ENCODE assay signal across 8 cellular contexts in genomic region chr7:155815332-155816191, GRCh38. TPM values are rescaled to one million over a fixed set of nuclear protein-coding genes. Genes with fewer than 3 reads are reported as not detected.
DNase-seq lines count a peak whose midpoint lies in the region; ATAC-seq, FAIRE-seq and TF ChIP-seq lines count a peak whose summit lies in the region.

No MANE protein-coding gene starts in this region.

- peak; percentile 75 for TF ChIP-seq CTCF in AG04450 (IDR thresholded peaks at IDR 0.05; ENCODE audit: low read depth, low read length)
- peak; percentile 91 for TF ChIP-seq CTCF in foreskin keratinocyte (conservative IDR thresholded peaks at IDR 0.05)
- TF ChIP-seq CTCF in spleen (IDR thresholded peaks at IDR 0.05 in 8 of 11, conservative IDR thresholded peaks at IDR 0.05 in 3 of 11), result peak in 10 of 11 experiments; percentile 30 to 66 (median 53)

- DNase-seq in AG04450 (ENCODE audit: low read depth, low spot score) (no peak), GM12891 (ENCODE audit: insufficient read length, low spot score) (peak; percentile 91), NOMO-1 treated with dmso at 0.1 percent for 144 hours (lab: John Stamatoyannopoulos, UW; ENCODE audit: unreplicated experiment) (peak; percentile 9), foreskin keratinocyte (peak in 1 of 2 donors; percentile 39), spleen (peak; percentile 86), NCI-H2107 (lab: John Stamatoyannopoulos, UW) (no peak)
- peak; percentile 79 for DNase-seq in activated T-cell treated with anti-CD3 and anti-CD28 coated beads, Interleukin-2, amount 50 U/mL, for 24 hours

- H3K27me3 Mint-ChIP-seq in activated T-cell treated with anti-CD3 and anti-CD28 coated beads, Interleukin-2, amount 50 U/mL, for 24 hours, result peaks cover 68% of the 10 kb centered on the region

- H3K27ac ChIP-seq in AG04450 (ENCODE audit: low read depth, low read length), result no peak overlapping the region
- H3K27ac ChIP-seq in foreskin keratinocyte, result no peak overlapping the region
- no peak overlapping the region for H3K27ac ChIP-seq in spleen

- CTCF ChIA-PET in AG04450 (lab: Charles Lee), result interaction anchor here (0.6 to 2.0 kb wide), 4 partner anchors 316 to 1001 kb away, joined by 3 to 6 read pairs (median 4); no protein-coding TSS in a partner anchor

- H3K4me1 ChIP-seq in foreskin keratinocyte (no peaks in the 10 kb centered on the region), spleen (peaks cover 0 to 28% (median 16%) of the 10 kb centered on the region in 6 donors)

- H3K27me3 ChIP-seq in AG04450 (ENCODE audit: control insufficient read depth, insufficient read depth, low read length), result peaks cover 44% of the 10 kb centered on the region
- H3K27me3 ChIP-seq in foreskin keratinocyte, result peaks cover 43% of the 10 kb centered on the region
- peaks cover 0 to 96% (median 52%) of the 10 kb centered on the region in 7 donors for H3K27me3 ChIP-seq in spleen (replicated peaks in 1 of 7)

- H3K9me3 ChIP-seq in AG04450 (ENCODE audit: control insufficient read depth, insufficient read depth, low read length), result peaks cover 26% of the 10 kb centered on the region
- H3K9me3 ChIP-seq in spleen, result peaks cover 0 to 8% (median 0%) of the 10 kb centered on the region in 8 donors

- TF ChIP-seq POLR2A in GM12891 (IDR thresholded peaks at IDR 0.05; ENCODE audit: low read depth, low read length) (no peak), spleen (IDR thresholded peaks at IDR 0.05) (no peak)

- H3K9me3 Mint-ChIP-seq in activated T-cell treated with anti-CD3 and anti-CD28 coated beads, Interleukin-2, amount 50 U/mL, for 24 hours, result no peaks in the 10 kb centered on the region

- H3K4me1 Mint-ChIP-seq in activated T-cell treated with anti-CD3 and anti-CD28 coated beads, Interleukin-2, amount 50 U/mL, for 24 hours (ENCODE audit: low read depth), result peaks cover 17% of the 10 kb centered on the region

- no peak overlapping the region for H3K4me3 Mint-ChIP-seq in activated T-cell treated with anti-CD3 and anti-CD28 coated beads, Interleukin-2, amount 50 U/mL, for 24 hours

- H3K4me3 ChIP-seq in AG04450 (ENCODE audit: low read depth, low read length), result no peak overlapping the region
- H3K4me3 ChIP-seq in spleen, result no peak overlapping the region

- H3K36me3 Mint-ChIP-seq in activated T-cell treated with anti-CD3 and anti-CD28 coated beads, Interleukin-2, amount 50 U/mL, for 24 hours (ENCODE audit: low read depth), result no peaks in the 10 kb centered on the region

- intact Hi-C loops in spleen (cut with DNase I; ENCODE audit: low total_unique reads), result loop anchor here (10.0 kb wide), 1 partner anchor 659 kb away; no protein-coding TSS in a partner anchor

- peak; percentile 85 for FAIRE-seq in GM12891 (lab: Jason Lieb, UNC)

- no peak overlapping the region for H3K27ac Mint-ChIP-seq in activated T-cell treated with anti-CD3 and anti-CD28 coated beads, Interleukin-2, amount 50 U/mL, for 24 hours

- ATAC-seq in HG02759 (IDR thresholded peaks at IDR 0.05; ENCODE audit: unreplicated experiment) (peak; percentile 94), foreskin keratinocyte (peak; percentile 83)

- WGBS in spleen, 5 donors, result 27 to 33% (median 30%) methylated on average over 18 to 20 of the region's 20 CpGs

- POLR2A ChIA-PET in AG04450 (lab: Yijun Ruan, JAX), result no interaction called here

- H3K36me3 ChIP-seq in spleen, result no peaks in the 10 kb centered on the region

TF ChIP-seq in GM12891, 5 proteins besides CTCF, POLR2A, EP300 and RAD21:
- TF ChIP-seq POLR2AphosphoS5 (IDR thresholded peaks at IDR 0.05; ENCODE audit: low read depth, low read length) (no peak), POU2F2 (IDR thresholded peaks at IDR 0.05; ENCODE audit: low read depth, low read length) (0 out of 2 replicates have a peak, but pooled peaks have one; percentile 53)

RNA-seq across cellular contexts. Expression of gene SHH, which starts 3.3 kb away (rescaled TPM):
- 0.01 TPM in 1 of 2 replicates, not detected in the other for polyA plus RNA-seq in AG04450 (2011; rRNA removed)
- polyA minus RNA-seq in AG04450 (2011; rRNA and poly(A)+ RNA removed), result not detected in 2 replicates
- not detected for polyA plus RNA-seq in GM12891 (2012; ENCODE audit: low read depth, missing spikeins)
- total RNA-seq in foreskin keratinocyte, result 0.11 TPM in 1 of 2 replicates, not detected in the other
- 0.01 and 0.06 TPM in 2 replicates for polyA plus RNA-seq in foreskin keratinocyte
- total RNA-seq in spleen, result not detected
- not detected for polyA plus RNA-seq in spleen

Comparison
In these comparisons a context has a peak if more than half of its experiments do, and no peak if none do; other contexts are left out.
1. DNase-seq: peak in GM12891 (single experiment), NOMO-1 treated with dmso at 0.1 percent for 144 hours (single experiment), activated T-cell treated with anti-CD3 and anti-CD28 coated beads, Interleukin-2, amount 50 U/mL, for 24 hours (single experiment) and spleen (single experiment); none in AG04450 (single experiment) and NCI-H2107 (single experiment).
2. Peak in every context shown above with its lines, with median percentiles within 50 percentile points of each other: CTCF ChIP-seq.